Comparison of ENCODE assay signal across 1 cellular context in the genomic region with DNA sequence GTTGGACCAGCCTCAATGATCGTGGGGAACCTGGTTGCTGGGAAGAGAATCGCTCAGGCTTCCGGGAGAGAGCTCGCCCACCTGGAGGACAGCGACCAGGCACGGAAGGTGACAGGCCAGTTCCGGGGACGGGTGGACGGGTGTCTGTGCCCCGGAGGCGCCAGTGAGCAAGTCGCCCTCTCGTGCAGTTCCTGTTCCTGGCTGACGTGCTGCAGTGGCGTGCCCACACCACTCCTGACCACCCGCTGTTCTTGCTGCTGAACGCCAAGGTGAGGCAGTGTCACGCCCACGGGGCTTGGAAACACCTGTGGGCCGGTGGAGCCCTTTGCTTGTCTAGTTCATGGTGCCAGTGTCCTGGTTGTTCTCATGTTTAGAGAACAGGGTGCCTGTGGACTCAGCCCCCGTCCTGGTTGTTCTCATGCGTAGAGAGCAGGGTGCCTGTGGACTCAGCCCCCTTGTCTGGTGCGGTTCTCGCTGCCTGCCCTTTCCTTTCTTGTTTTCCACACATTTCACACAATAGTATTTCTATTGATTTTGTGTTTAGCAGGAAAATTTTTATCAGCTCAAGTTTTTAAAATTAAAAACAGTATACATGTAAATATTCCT.
TF ChIP-seq lines count a peak whose summit lies in the region.

No MANE protein-coding gene starts in this region.

TF ChIP-seq in H1, 55 proteins besides CTCF, POLR2A, EP300 and RAD21 (continued from another document):
- TF ChIP-seq TCF12 (IDR thresholded peaks at IDR 0.05; ENCODE audit: low read depth, low read length) (no peak), HDAC2 (IDR thresholded peaks at IDR 0.05; ENCODE audit: borderline replicate concordance in 1 of 2, low read depth in 2 of 2, low read length in 2 of 2) (no peak), MAFK (IDR thresholded peaks at IDR 0.05; ENCODE audit: low read depth, low read length) (no peak), KDM1A (IDR thresholded peaks at IDR 0.05; ENCODE audit: borderline replicate concordance, low read length) (no peak), CREB1 (IDR thresholded peaks at IDR 0.05) (no peak), RXRA (IDR thresholded peaks at IDR 0.05; ENCODE audit: insufficient read depth, low read depth, low read length) (no peak), BRCA1 (IDR thresholded peaks at IDR 0.05; ENCODE audit: low read depth, low read length) (no peak), JUND (IDR thresholded peaks at IDR 0.05; ENCODE audit: low read length) (no peak), ASH2L (IDR thresholded peaks at IDR 0.05; ENCODE audit: low read length) (no peak), SP1 (IDR thresholded peaks at IDR 0.05; ENCODE audit: low read depth, low read length) (no peak)
- TF ChIP-seq, protein P1, sequence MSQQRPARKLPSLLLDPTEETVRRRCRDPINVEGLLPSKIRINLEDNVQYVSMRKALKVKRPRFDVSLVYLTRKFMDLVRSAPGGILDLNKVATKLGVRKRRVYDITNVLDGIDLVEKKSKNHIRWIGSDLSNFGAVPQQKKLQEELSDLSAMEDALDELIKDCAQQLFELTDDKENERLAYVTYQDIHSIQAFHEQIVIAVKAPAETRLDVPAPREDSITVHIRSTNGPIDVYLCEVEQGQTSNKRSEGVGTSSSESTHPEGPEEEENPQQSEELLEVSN (IDR thresholded peaks at IDR 0.05), result no peak
TF ChIP-seq in H1: peak in this region for 0.
